8 cellular contexts compared by ENCODE assay signal in genomic region chr1:41573803-41574713, GRCh38.
A peak's percentile ranks its signal among the peaks of the same experiment; 100 is the strongest.
DNase-seq lines count a peak whose midpoint lies in the region; ATAC-seq and TF ChIP-seq lines count a peak whose summit lies in the region.

No MANE protein-coding gene starts in this region.

- CTCF ChIA-PET in activated naive CD4-positive, alpha-beta T cell treated with anti-CD3 and anti-CD28 coated beads for 36 hours (lab: Charles Lee): interaction anchor here (0.6 to 3.1 kb wide), 25 partner anchors 9 to 721 kb away, joined by 3 to 12 read pairs (median 3); no protein-coding TSS in a partner anchor

- ATAC-seq in GM21360 (IDR thresholded peaks at IDR 0.05; ENCODE audit: unreplicated experiment) (peak; percentile 59), upper lobe of left lung (ENCODE audit: low FRiP score in 2 of 2) (peak; percentile 86 to 91)

- H4K20me1 ChIP-seq in BLaER1: no peaks in the 10 kb centered on the region

- H3K4me1 Mint-ChIP-seq in activated naive CD4-positive, alpha-beta T cell treated with anti-CD3 and anti-CD28 coated beads for 36 hours (ENCODE audit: low read depth): peaks cover 42% of the 10 kb centered on the region

- no peaks in the 10 kb centered on the region for H3K27me3 ChIP-seq in BLaER1
- H3K27me3 ChIP-seq in upper lobe of left lung: no peaks in the 10 kb centered on the region

- no peak for TF ChIP-seq POLR2A in upper lobe of left lung (IDR thresholded peaks at IDR 0.05)

- H3K4me3 ChIP-seq in BLaER1: peak overlapping the region; percentile 5; the same call in 1 of the 2 replicates
- H3K4me3 ChIP-seq in upper lobe of left lung: no peak overlapping the region

- no peaks in the 10 kb centered on the region for H3K27me3 Mint-ChIP-seq in activated naive CD4-positive, alpha-beta T cell treated with anti-CD3 and anti-CD28 coated beads for 36 hours (ENCODE audit: low read depth)

- H3K4me1 ChIP-seq in BLaER1: peaks cover 45% of the 10 kb centered on the region
- peaks cover 0 to 7% (median 5%) of the 10 kb centered on the region in 4 donors for H3K4me1 ChIP-seq in upper lobe of left lung

- peak overlapping the region; percentile 20 for H3K27ac Mint-ChIP-seq in activated naive CD4-positive, alpha-beta T cell treated with anti-CD3 and anti-CD28 coated beads for 36 hours

- peak; percentile 78 to 91 (median 85) for TF ChIP-seq CTCF in upper lobe of left lung (IDR thresholded peaks at IDR 0.05)

- peaks cover 48% of the 10 kb centered on the region for H3K36me3 Mint-ChIP-seq in activated naive CD4-positive, alpha-beta T cell treated with anti-CD3 and anti-CD28 coated beads for 36 hours (ENCODE audit: low read depth)

- TF ChIP-seq EP300 in upper lobe of left lung (IDR thresholded peaks at IDR 0.05): no peak

- H3K9me3 Mint-ChIP-seq in activated naive CD4-positive, alpha-beta T cell treated with anti-CD3 and anti-CD28 coated beads for 36 hours: no peaks in the 10 kb centered on the region

- H3K4me3 Mint-ChIP-seq in activated naive CD4-positive, alpha-beta T cell treated with anti-CD3 and anti-CD28 coated beads for 36 hours: no peak overlapping the region

- no peaks in the 10 kb centered on the region for H3K36me3 ChIP-seq in BLaER1
- no peaks in the 10 kb centered on the region for H3K36me3 ChIP-seq in upper lobe of left lung

- 33 to 37% methylated on average over 14 to 18 of the region's 18 CpGs for WGBS in upper lobe of left lung, 2 donors

- DNase-seq in NAMALWA (ENCODE audit: low spot score): peak; percentile 90
- peak; percentile 66 for DNase-seq in SK-N-DZ (ENCODE audit: low spot score)
- peak; percentile 92 for DNase-seq in activated naive CD4-positive, alpha-beta T cell treated with anti-CD3 and anti-CD28 coated beads for 36 hours
- peak; percentile 81 for DNase-seq in glomerular visceral epithelial cell (ENCODE audit: extremely low spot score)
- peak; percentile 95 for DNase-seq in pons (ENCODE audit: low spot score)
- DNase-seq in upper lobe of left lung: peak in 1 of 2 donors; percentile 73

- H3K9ac ChIP-seq in BLaER1: peak overlapping the region; percentile 27; the same call in 1 of the 2 replicates

- H3K27ac ChIP-seq in BLaER1 (peak overlapping the region; percentile 70), upper lobe of left lung (no peak overlapping the region)

- peak overlapping the region; percentile 87 for H3K4me2 ChIP-seq in BLaER1

- intact Hi-C loops in activated naive CD4-positive, alpha-beta T cell treated with anti-CD3 and anti-CD28 coated beads for 36 hours (cut with micrococcal nuclease): loop anchor here (1.0 to 10.0 kb wide), 8 partner anchors 84 to 599 kb away; no protein-coding TSS in a partner anchor

- H3K9me3 ChIP-seq in BLaER1 (no peaks in the 10 kb centered on the region), upper lobe of left lung (no peaks in the 10 kb centered on the region)
